Comparison of ENCODE assay signal across 8 cellular contexts in the genomic region with DNA sequence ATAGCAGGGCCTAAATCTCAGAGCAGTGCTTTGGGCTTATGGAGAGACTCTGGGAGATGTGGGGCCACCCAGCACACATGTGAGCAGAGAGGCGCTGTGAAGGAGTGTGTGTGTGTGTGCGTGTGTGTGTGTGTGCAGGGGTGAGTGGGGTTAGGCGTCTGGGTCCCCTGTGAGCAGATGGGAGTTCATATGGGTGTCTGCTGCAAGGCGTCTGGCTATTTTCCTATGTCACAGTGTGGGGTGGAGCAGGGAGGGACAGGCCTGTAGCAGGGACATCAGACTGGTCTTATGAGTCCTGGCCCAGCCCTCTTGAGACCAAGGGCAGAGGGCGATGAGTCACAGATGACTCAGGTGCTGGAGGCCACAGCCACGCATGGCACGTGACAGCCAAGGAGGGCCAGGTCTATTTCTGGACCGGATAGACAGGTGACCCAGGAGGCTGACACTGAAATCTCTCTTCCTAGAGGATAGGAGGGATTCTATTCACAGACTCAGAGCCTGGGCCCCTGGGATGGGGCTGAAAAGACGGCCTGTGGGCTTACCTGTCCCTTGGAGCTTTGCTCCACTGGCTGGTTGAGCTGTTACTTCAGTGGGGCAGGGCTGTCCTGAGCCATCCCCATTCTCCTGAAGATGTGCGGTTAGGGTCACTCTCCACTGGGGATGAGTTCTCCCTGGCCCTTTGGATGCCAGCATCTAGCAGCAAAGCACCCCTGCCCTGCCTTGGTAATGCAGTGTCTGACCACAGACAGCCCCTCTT. TPM values are rescaled to one million over a fixed set of nuclear protein-coding genes. Genes with fewer than 3 reads are reported as not detected.
DNase-seq lines count a peak whose midpoint lies in the region; ATAC-seq, FAIRE-seq and TF ChIP-seq lines count a peak whose summit lies in the region.

No MANE protein-coding gene starts in this region.

- no peaks in the 10 kb centered on the region for H3K9me3 ChIP-seq in A549
- no peaks in the 10 kb centered on the region for H3K9me3 ChIP-seq in mucosa of rectum (ENCODE audit: control insufficient read depth in 2 of 2, low read length in 2 of 2)

- H3K4me2 ChIP-seq in A549: peak overlapping the region; percentile 63

- H3K4me1 Mint-ChIP-seq in central memory CD8-positive, alpha-beta T cell: no peaks in the 10 kb centered on the region
- H3K4me1 Mint-ChIP-seq in effector memory CD8-positive, alpha-beta T cell (ENCODE audit: low read depth in 2 of 2): peaks cover 2 to 3% of the 10 kb centered on the region in 2 donors

- H3K4me1 ChIP-seq in A549 (peaks cover 39% of the 10 kb centered on the region), mucosa of rectum (ENCODE audit: control insufficient read depth in 2 of 2, insufficient read depth in 2 of 2, low read length in 2 of 2) (peaks cover 22 to 34% of the 10 kb centered on the region in 2 donors)

- no peak for FAIRE-seq in A549 (lab: Jason Lieb, UNC)

- WGBS in A549 (ENCODE audit: missing lambda C conversion rate): 37% methylated on average over 4 of the region's 10 CpGs

- ATAC-seq in A549 (peak; percentile 90 to 91), GM18907 (IDR thresholded peaks at IDR 0.05; ENCODE audit: unreplicated experiment) (peak; percentile 47)
- no peak for ATAC-seq in central memory CD8-positive, alpha-beta T cell (replicated peaks; ENCODE audit: extremely low read depth, poor library complexity, severe bottlenecking)
- ATAC-seq in effector memory CD8-positive, alpha-beta T cell (replicated peaks): no peak

- no peak for TF ChIP-seq CTCF in A549 (IDR thresholded peaks at IDR 0.05)

- TF ChIP-seq EP300 in A549 (IDR thresholded peaks at IDR 0.05): no peak

- POLR2A ChIA-PET in A549 (lab: Yijun Ruan, JAX): no interaction called here

- peak overlapping the region; percentile 27 for H3K27ac Mint-ChIP-seq in central memory CD8-positive, alpha-beta T cell (ENCODE audit: low read depth)
- H3K27ac Mint-ChIP-seq in effector memory CD8-positive, alpha-beta T cell: no peak overlapping the region

- peak overlapping the region; percentile 56 to 66 for H3K9ac ChIP-seq in mucosa of rectum (ENCODE audit: low read depth in 1 of 2, low read length in 2 of 2)

- no peaks in the 10 kb centered on the region for H3K9me3 Mint-ChIP-seq in central memory CD8-positive, alpha-beta T cell
- no peaks in the 10 kb centered on the region for H3K9me3 Mint-ChIP-seq in effector memory CD8-positive, alpha-beta T cell

- no peak overlapping the region for H3K4me3 Mint-ChIP-seq in central memory CD8-positive, alpha-beta T cell
- H3K4me3 Mint-ChIP-seq in effector memory CD8-positive, alpha-beta T cell: no peak overlapping the region

- no peak for TF ChIP-seq POLR2A in A549 (IDR thresholded peaks at IDR 0.05; ENCODE audit: low read length)

- DNase-seq in A549 (ENCODE audit: low read depth in 1 of 2, low spot score in 1 of 2) (peak; percentile 50 to 86), NCI-H2196 treated with DMSO at 0.1 percent for 48 hours (lab: John Stamatoyannopoulos, UW; ENCODE audit: unreplicated experiment) (peak; percentile 39), NCI-H2171 (lab: John Stamatoyannopoulos, UW) (no peak), hippocampal formation (lab: John Stamatoyannopoulos, UW) (no peak)
- no peak for DNase-seq in central memory CD8-positive, alpha-beta T cell (ENCODE audit: low spot score in 2 of 2)
- no peak for DNase-seq in effector memory CD8-positive, alpha-beta T cell

- H3K27me3 ChIP-seq in mucosa of rectum (ENCODE audit: control insufficient read depth in 2 of 2, insufficient read depth in 2 of 2, low read length in 2 of 2): no peaks in the 10 kb centered on the region

- H3K4me3 ChIP-seq in A549 (no peak overlapping the region), mucosa of rectum (ENCODE audit: low read length in 2 of 2) (no peak overlapping the region)

- H3K27ac ChIP-seq in A549 (peak overlapping the region; percentile 61 to 89), mucosa of rectum (ENCODE audit: low read depth in 2 of 2, low read length in 2 of 2) (peak overlapping the region; percentile 86 to 87)

- no peaks in the 10 kb centered on the region for H3K36me3 ChIP-seq in mucosa of rectum (ENCODE audit: control insufficient read depth in 2 of 2, insufficient read depth in 2 of 2, low read length in 2 of 2)

- H3K27me3 Mint-ChIP-seq in central memory CD8-positive, alpha-beta T cell: peaks cover 9% of the 10 kb centered on the region
- peaks cover 4 to 10% of the 10 kb centered on the region in 2 donors for H3K27me3 Mint-ChIP-seq in effector memory CD8-positive, alpha-beta T cell

- CTCF ChIA-PET in A549 (lab: Yijun Ruan, JAX): no interaction called here

- TF ChIP-seq RAD21 in A549 (conservative IDR thresholded peaks at IDR 0.05 in 1 of 2, IDR thresholded peaks at IDR 0.05 in 1 of 2): no peak

- peaks cover 1% of the 10 kb centered on the region for H3K36me3 Mint-ChIP-seq in central memory CD8-positive, alpha-beta T cell (ENCODE audit: insufficient read depth)
- H3K36me3 Mint-ChIP-seq in effector memory CD8-positive, alpha-beta T cell (ENCODE audit: insufficient read depth): no peaks in the 10 kb centered on the region

TF ChIP-seq in A549, 52 proteins besides CTCF, POLR2A, EP300 and RAD21:
- TF ChIP-seq ZFP36 (IDR thresholded peaks at IDR 0.05; ENCODE audit: borderline replicate concordance, partially characterized antibody): no peak
- TF ChIP-seq JUNB (IDR thresholded peaks at IDR 0.05): peak; percentile 67
- TF ChIP-seq KDM5A (IDR thresholded peaks at IDR 0.05): no peak
- no peak for TF ChIP-seq ZNF302 (CRISPR knock-in tag; IDR thresholded peaks at IDR 0.05)
- TF ChIP-seq FOSL2 (IDR thresholded peaks at IDR 0.05): peak; percentile 81
- TF ChIP-seq FOSL2 (CRISPR knock-in tag; IDR thresholded peaks at IDR 0.05): peak; percentile 95
- no peak for TF ChIP-seq HEYL (CRISPR knock-in tag; IDR thresholded peaks at IDR 0.05)
- TF ChIP-seq SREBF2 (IDR thresholded peaks at IDR 0.05): no peak
- TF ChIP-seq BHLHE40 (IDR thresholded peaks at IDR 0.05; ENCODE audit: low read depth, low read length): peak; percentile 74
- TF ChIP-seq, protein P1, sequence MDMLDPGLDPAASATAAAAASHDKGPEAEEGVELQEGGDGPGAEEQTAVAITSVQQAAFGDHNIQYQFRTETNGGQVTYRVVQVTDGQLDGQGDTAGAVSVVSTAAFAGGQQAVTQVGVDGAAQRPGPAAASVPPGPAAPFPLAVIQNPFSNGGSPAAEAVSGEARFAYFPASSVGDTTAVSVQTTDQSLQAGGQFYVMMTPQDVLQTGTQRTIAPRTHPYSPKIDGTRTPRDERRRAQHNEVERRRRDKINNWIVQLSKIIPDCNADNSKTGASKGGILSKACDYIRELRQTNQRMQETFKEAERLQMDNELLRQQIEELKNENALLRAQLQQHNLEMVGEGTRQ (IDR thresholded peaks at IDR 0.05): peak; percentile 88
- TF ChIP-seq MAZ (IDR thresholded peaks at IDR 0.05; ENCODE audit: borderline replicate concordance, low read depth, low read length): no peak
- TF ChIP-seq, protein P2, sequence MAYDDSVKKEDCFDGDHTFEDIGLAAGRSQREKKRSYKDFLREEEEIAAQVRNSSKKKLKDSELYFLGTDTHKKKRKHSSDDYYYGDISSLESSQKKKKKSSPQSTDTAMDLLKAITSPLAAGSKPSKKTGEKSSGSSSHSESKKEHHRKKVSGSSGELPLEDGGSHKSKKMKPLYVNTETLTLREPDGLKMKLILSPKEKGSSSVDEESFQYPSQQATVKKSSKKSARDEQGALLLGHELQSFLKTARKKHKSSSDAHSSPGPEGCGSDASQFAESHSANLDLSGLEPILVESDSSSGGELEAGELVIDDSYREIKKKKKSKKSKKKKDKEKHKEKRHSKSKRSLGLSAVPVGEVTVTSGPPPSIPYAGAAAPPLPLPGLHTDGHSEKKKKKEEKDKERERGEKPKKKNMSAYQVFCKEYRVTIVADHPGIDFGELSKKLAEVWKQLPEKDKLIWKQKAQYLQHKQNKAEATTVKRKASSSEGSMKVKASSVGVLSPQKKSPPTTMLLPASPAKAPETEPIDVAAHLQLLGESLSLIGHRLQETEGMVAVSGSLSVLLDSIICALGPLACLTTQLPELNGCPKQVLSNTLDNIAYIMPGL (CRISPR knock-in tag; IDR thresholded peaks at IDR 0.05; ENCODE audit: borderline replicate concordance): no peak
- TF ChIP-seq EHMT2 (IDR thresholded peaks at IDR 0.05; ENCODE audit: low read depth): no peak
- no peak for TF ChIP-seq CBX8 (IDR thresholded peaks at IDR 0.05)
- TF ChIP-seq CEBPB (IDR thresholded peaks at IDR 0.05): no peak
- TF ChIP-seq E2F6 (IDR thresholded peaks at IDR 0.05; ENCODE audit: borderline replicate concordance, low read depth): no peak

RNA-seq across cellular contexts. Expression of gene VEGFA, which starts 28.9 kb away (rescaled TPM):
- polyA plus RNA-seq in A549 (2011; rRNA removed): 83.7 and 101 TPM in 2 replicates
- 71.6 and 78.6 TPM in 2 replicates for polyA plus RNA-seq in A549 (2012; cell fraction: cytosol; rRNA removed)
- polyA plus RNA-seq in A549 (2012; cell fraction: nucleus; rRNA removed): 87.2 and 111 TPM in 2 replicates
- 35.4 to 41.1 TPM (median 35.8 TPM) in 3 replicates for polyA plus RNA-seq in A549 (2017; fragmentation: RNase III; extraction: RNeasy Plus Mini Kit Qiagen cat#74134 plus additional on column Dnase treatment)
- polyA minus RNA-seq in A549 (2011; rRNA and poly(A)+ RNA removed): 125 and 135 TPM in 2 replicates

Comparison
In these comparisons a context has a peak if more than half of its experiments do, and no peak if none do; other contexts are left out.
1. ATAC-seq: peak in A549 (2 of 2) and GM18907 (single experiment); none in central memory CD8-positive, alpha-beta T cell (single experiment) and effector memory CD8-positive, alpha-beta T cell (single experiment).
2. DNase-seq: peak in A549 (2 of 2) and NCI-H2196 treated with DMSO at 0.1 percent for 48 hours (single experiment); none in central memory CD8-positive, alpha-beta T cell (0 of 2), NCI-H2171 (single experiment), hippocampal formation (0 of 2) and effector memory CD8-positive, alpha-beta T cell (0 of 3).